1 cellular context compared by ENCODE assay signal in genomic region chr7:139623518-139623917, GRCh38.
TF ChIP-seq lines count a peak whose summit lies in the region.

No MANE protein-coding gene starts in this region.

TF ChIP-seq in IMR-90, 13 proteins besides CTCF, POLR2A, EP300 and RAD21 (continued from another document):
- TF ChIP-seq, protein P1, sequence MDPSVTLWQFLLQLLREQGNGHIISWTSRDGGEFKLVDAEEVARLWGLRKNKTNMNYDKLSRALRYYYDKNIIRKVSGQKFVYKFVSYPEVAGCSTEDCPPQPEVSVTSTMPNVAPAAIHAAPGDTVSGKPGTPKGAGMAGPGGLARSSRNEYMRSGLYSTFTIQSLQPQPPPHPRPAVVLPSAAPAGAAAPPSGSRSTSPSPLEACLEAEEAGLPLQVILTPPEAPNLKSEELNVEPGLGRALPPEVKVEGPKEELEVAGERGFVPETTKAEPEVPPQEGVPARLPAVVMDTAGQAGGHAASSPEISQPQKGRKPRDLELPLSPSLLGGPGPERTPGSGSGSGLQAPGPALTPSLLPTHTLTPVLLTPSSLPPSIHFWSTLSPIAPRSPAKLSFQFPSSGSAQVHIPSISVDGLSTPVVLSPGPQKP (IDR thresholded peaks at IDR 0.05; ENCODE audit: borderline replicate concordance, low read depth, low read length): no peak
